In genomic region chr9:5893591-5894236, GRCh38 we compare ENCODE assay signal across 1 cellular context.
TF ChIP-seq lines count a peak whose summit lies in the region.

No MANE protein-coding gene starts in this region.

TF ChIP-seq in liver, 16 proteins besides CTCF, POLR2A, EP300 and RAD21 (continued from another document):
- TF ChIP-seq REST (IDR thresholded peaks at IDR 0.05), result peak; percentile 34
- TF ChIP-seq HNF4A (conservative IDR thresholded peaks at IDR 0.05), result peak; percentile 89
- peak; percentile 66 for TF ChIP-seq NR2F2 (IDR thresholded peaks at IDR 0.05)
- TF ChIP-seq GABPA (IDR thresholded peaks at IDR 0.05 in 1 of 2, conservative IDR thresholded peaks at IDR 0.05 in 1 of 2), result no peak
- TF ChIP-seq TAF1 (conservative IDR thresholded peaks at IDR 0.05), result no peak
TF ChIP-seq in liver: peak in this region for 11.
